Comparison of ENCODE assay signal across 20 cellular contexts in genomic region chr12:120914794-120915193, GRCh38. TPM values are rescaled to one million over a fixed set of nuclear protein-coding genes. Genes with fewer than 3 reads are reported as not detected.
A peak's percentile ranks its signal among the peaks of the same experiment; 100 is the strongest.
DNase-seq lines count a peak whose midpoint lies in the region; ATAC-seq, FAIRE-seq and TF ChIP-seq lines count a peak whose summit lies in the region.
"Had no signal": no experiment of that assay in that cellular context is flagged by ENCODE, and none has a peak within 500 bp of the region (broad histone marks: within the 10 kb centered on the region; RNA-seq: fewer than 3 reads in every experiment).

No MANE protein-coding gene starts in this region.

- intact Hi-C loops in esophagus squamous epithelium (cut with DNase I) (no loop called here), sciatic nerve (cut with DNase I) (no loop called here)

- no peak for TF ChIP-seq EP300 in upper lobe of left lung (IDR thresholded peaks at IDR 0.05)

- H3K9me3 ChIP-seq in esophagus squamous epithelium (peaks cover 0 to 15% (median 13%) of the 10 kb centered on the region in 3 donors), upper lobe of left lung (peaks cover 4 to 13% (median 10%) of the 10 kb centered on the region in 4 donors)
- H3K9me3 ChIP-seq: BE2C had no signal

- POLR2A ChIA-PET in RWPE1 (lab: Yijun Ruan, JAX; ENCODE audit: low non-redundant PET): no interaction called here

- no peak for TF ChIP-seq CTCF in RWPE1 (conservative IDR thresholded peaks at IDR 0.05; ENCODE audit: low read depth)
- TF ChIP-seq CTCF in bronchial epithelial cell (IDR thresholded peaks at IDR 0.05; ENCODE audit: insufficient read depth, low read length, severe bottlenecking): no peak
- no peak for TF ChIP-seq CTCF in esophagus squamous epithelium (IDR thresholded peaks at IDR 0.05)
- no peak for TF ChIP-seq CTCF in upper lobe of left lung (IDR thresholded peaks at IDR 0.05)

- peak overlapping the region; percentile 16 for H3K27ac ChIP-seq in RWPE1
- H3K27ac ChIP-seq in esophagus squamous epithelium: peak overlapping the region; percentile 18 to 76 (median 60)
- no peak overlapping the region for H3K27ac ChIP-seq in upper lobe of left lung
- H3K27ac ChIP-seq: Peyer's patch, SJSA1 had no signal

- peak; percentile 92 for FAIRE-seq in bronchial epithelial cell (lab: Jason Lieb, UNC)
- FAIRE-seq: H54 had no signal

- TF ChIP-seq POLR2A in esophagus squamous epithelium (IDR thresholded peaks at IDR 0.05): no peak
- no peak for TF ChIP-seq POLR2A in upper lobe of left lung (IDR thresholded peaks at IDR 0.05)

- ATAC-seq in sciatic nerve: no peak
- ATAC-seq in GM18502 (IDR thresholded peaks at IDR 0.05; ENCODE audit: poor library complexity, unreplicated experiment): no peak
- no peak for ATAC-seq in upper lobe of left lung (ENCODE audit: low FRiP score in 2 of 2)
- ATAC-seq: Right ventricle myocardium inferior had no signal

- 50 to 71% methylated on average over 5 of the region's 7 CpGs for WGBS in esophagus squamous epithelium, 2 donors
- WGBS in upper lobe of left lung, 2 donors: 74 to 93% methylated on average over 7 of the region's 7 CpGs

- CTCF ChIA-PET in RWPE1 (lab: Yijun Ruan, JAX): interaction anchor here (0.9 kb wide), 1 partner anchor 269 kb away, joined by 3 read pairs; no protein-coding TSS in a partner anchor

- H3K36me3 ChIP-seq in bronchial epithelial cell (ENCODE audit: control insufficient read depth, insufficient read depth, low read length) (no peaks in the 10 kb centered on the region), esophagus squamous epithelium (no peaks in the 10 kb centered on the region), upper lobe of left lung (no peaks in the 10 kb centered on the region)
- H3K36me3 ChIP-seq: BE2C, Peyer's patch, SJSA1 had no signal

- DNase-seq in RWPE1 (ENCODE audit: low spot score) (peak; percentile 85), bronchial epithelial cell (ENCODE audit: low read depth) (peak; percentile 99), esophagus squamous epithelium (lab: John Stamatoyannopoulos, UW) (no peak), sciatic nerve (ENCODE audit: low spot score) (peak; percentile 43), superior temporal gyrus (ENCODE audit: extremely low spot score) (no peak), upper lobe of left lung (no peak)
- DNase-seq: BE2C, EL, MM.1S, NCI-H1048, NCI-H1417 treated with DMSO at 0.1 percent for 48 hours, NCI-H1930, NCI-H345, NCI-H524, NCI-H82 had no signal

- H3K4me1 ChIP-seq in esophagus squamous epithelium (peaks cover 0 to 47% (median 3%) of the 10 kb centered on the region in 3 donors), upper lobe of left lung (no peaks in the 10 kb centered on the region)
- H3K4me1 ChIP-seq: BE2C, Peyer's patch, SJSA1 had no signal

- H3K4me3 ChIP-seq in bronchial epithelial cell (ENCODE audit: low read depth, low read length): no peak overlapping the region
- H3K4me3 ChIP-seq in esophagus squamous epithelium: no peak overlapping the region
- H3K4me3 ChIP-seq in upper lobe of left lung: no peak overlapping the region
- H3K4me3 ChIP-seq: Peyer's patch, SJSA1 had no signal

- H3K27me3 ChIP-seq in bronchial epithelial cell (ENCODE audit: control insufficient read depth, insufficient read depth, low read length): no peaks in the 10 kb centered on the region
- no peaks in the 10 kb centered on the region for H3K27me3 ChIP-seq in esophagus squamous epithelium
- no peaks in the 10 kb centered on the region for H3K27me3 ChIP-seq in upper lobe of left lung
- H3K27me3 ChIP-seq: Peyer's patch had no signal

RNA-seq across cellular contexts. Expression of gene SPPL3, which starts 10.6 kb away (rescaled TPM):
- total RNA-seq in bronchial epithelial cell (4.2 and 8.7 TPM in 2 replicates), esophagus squamous epithelium (10 to 100 TPM; 30.3 to 47.1 (median 34.2) TPM), sciatic nerve (58.5 TPM), upper lobe of left lung (10 to 100 TPM; 17.8 to 44.3 (median 23.2) TPM)

Comparison
In these comparisons a context has a peak if more than half of its experiments do, and no peak if none do; other contexts are left out.
1. DNase-seq: peak in RWPE1 (single experiment), bronchial epithelial cell (single experiment) and sciatic nerve (single experiment); none in esophagus squamous epithelium (single experiment), superior temporal gyrus (single experiment) and upper lobe of left lung (0 of 2).
2. H3K27ac ChIP-seq: peak in RWPE1 (single experiment) and esophagus squamous epithelium (4 of 4); none in upper lobe of left lung (0 of 4).